19 cellular contexts compared by ENCODE assay signal in genomic region chr1:184187097-184187496, GRCh38.
"Had no signal": no experiment of that assay in that cellular context is flagged by ENCODE, and none has a peak within 500 bp of the region (broad histone marks: within the 10 kb centered on the region; RNA-seq: fewer than 3 reads in every experiment).

No MANE protein-coding gene starts in this region.

- H3K27me3 ChIP-seq: SJCRH30 had no signal

- H3K4me1 ChIP-seq: SJCRH30 had no signal

- DNase-seq: KBM-7, MV-4-11, NCI-H1048, NCI-H1105, NCI-H1417, NCI-H1436 treated with DMSO at 0.1 percent for 48 hours, NCI-H1694, NCI-H187 treated with DMSO at 0.1 percent for 48 hours, NCI-H2029 treated with DMSO at 0.1 percent for 48 hours, NCI-H2171 treated with DMSO at 0.1 percent for 48 hours, NCI-H345, NCI-H446 treated with DMSO at 0.1 percent for 48 hours, NCI-H510A treated with DMSO at 0.1 percent for 48 hours, NCI-H526, NCI-H82, RPMI8226, SHP77 treated with DMSO at 0.1 percent for 48 hours, SJCRH30 had no signal

- H3K36me3 ChIP-seq: SJCRH30 had no signal

- H3K9me3 ChIP-seq: SJCRH30 had no signal

- H3K27ac ChIP-seq: SJCRH30 had no signal

- H3K4me3 ChIP-seq: SJCRH30 had no signal

- ATAC-seq: SK-N-SH treated with all-trans-retinoic acid at 6 μM for 48 hours had no signal
